In genomic region chr5:149665416-149666163, GRCh38 we compare ENCODE assay signal across 18 cellular contexts.
DNase-seq lines count a peak whose midpoint lies in the region; ATAC-seq and TF ChIP-seq lines count a peak whose summit lies in the region.
"Had no signal": no experiment of that assay in that cellular context is flagged by ENCODE, and none has a peak within 500 bp of the region (broad histone marks: within the 10 kb centered on the region; RNA-seq: fewer than 3 reads in every experiment).

No MANE protein-coding gene starts in this region.

- H3K4me3 ChIP-seq in right cardiac atrium (ENCODE audit: low read length), result no peak overlapping the region
- no peak overlapping the region for H3K4me3 ChIP-seq in endodermal cell (ENCODE audit: low read length)
- no peak overlapping the region for H3K4me3 ChIP-seq in upper lobe of right lung
- H3K4me3 ChIP-seq: SJSA1 had no signal

- ATAC-seq in Right ventricle myocardium inferior (peak; percentile 16), right cardiac atrium (no peak), upper lobe of right lung (peak; percentile 56)
- ATAC-seq: CD8-positive, alpha-beta T cell; HepG2 had no signal

- TF ChIP-seq CTCF in endodermal cell (conservative IDR thresholded peaks at IDR 0.05) (no peak), nephron (IDR thresholded peaks at IDR 0.05; ENCODE audit: unreplicated experiment in 3 of 3) (no peak), upper lobe of right lung (IDR thresholded peaks at IDR 0.05) (no peak)

- intact Hi-C loops in Right ventricle myocardium inferior (cut with DNase I) (loop anchor here (2.0 kb wide), 1 partner anchor 65 kb away; the partner anchor contains the start of gene PPARGC1B), right cardiac atrium (cut with DNase I) (no loop called here), upper lobe of right lung (cut with DNase I) (loop anchor here (10.0 kb wide), 1 partner anchor 159 kb away; no protein-coding TSS in a partner anchor)

- H3K36me3 ChIP-seq in endodermal cell (ENCODE audit: control insufficient read depth, insufficient read depth, low read length) (no peaks in the 10 kb centered on the region), upper lobe of right lung (no peaks in the 10 kb centered on the region)
- H3K36me3 ChIP-seq: SJSA1 had no signal

- WGBS in right cardiac atrium, result 57% methylated on average over 5 of the region's 5 CpGs
- WGBS in endodermal cell (ENCODE audit: insufficient coverage in 1 of 2, insufficient read length in 1 of 2), 2 experiments, result 81 to 84% methylated on average over 5 of the region's 5 CpGs

- H3K4me1 Mint-ChIP-seq in endodermal cell (peaks cover 10% of the 10 kb centered on the region), nephron (peaks cover 15% of the 10 kb centered on the region)
- no peaks in the 10 kb centered on the region for H3K4me1 Mint-ChIP-seq in activated naive CD8-positive, alpha-beta T cell treated with anti-CD3 and anti-CD28 coated beads for 36 hours

- H3K27ac ChIP-seq in right cardiac atrium (ENCODE audit: low read length), result no peak overlapping the region
- H3K27ac ChIP-seq in endodermal cell (ENCODE audit: low read depth, low read length), result no peak overlapping the region
- peak overlapping the region; percentile 30 for H3K27ac ChIP-seq in upper lobe of right lung
- H3K27ac ChIP-seq: SJSA1 had no signal

- H3K27me3 Mint-ChIP-seq in endodermal cell (ENCODE audit: insufficient read depth) (peaks cover 4% of the 10 kb centered on the region), nephron (ENCODE audit: low read depth) (peaks cover 7% of the 10 kb centered on the region)
- H3K27me3 Mint-ChIP-seq in activated naive CD8-positive, alpha-beta T cell treated with anti-CD3 and anti-CD28 coated beads for 36 hours, result no peaks in the 10 kb centered on the region

- no peaks in the 10 kb centered on the region for H3K9me3 ChIP-seq in right cardiac atrium (ENCODE audit: control insufficient read depth, low read length)
- H3K9me3 ChIP-seq in endodermal cell (ENCODE audit: control insufficient read depth, low read length), result peaks cover 9% of the 10 kb centered on the region
- no peaks in the 10 kb centered on the region for H3K9me3 ChIP-seq in upper lobe of right lung

- H3K9ac ChIP-seq in endodermal cell (ENCODE audit: extremely low read depth, low read length, poor library complexity, severe bottlenecking), result no peak overlapping the region

- H3K4me1 ChIP-seq in right cardiac atrium (ENCODE audit: control insufficient read depth, insufficient read depth, low read length), result peaks cover 2% of the 10 kb centered on the region
- H3K4me1 ChIP-seq in endodermal cell (ENCODE audit: control insufficient read depth, insufficient read depth, low read length), result no peaks in the 10 kb centered on the region
- no peaks in the 10 kb centered on the region for H3K4me1 ChIP-seq in upper lobe of right lung
- H3K4me1 ChIP-seq: SJSA1 had no signal

- H3K4me3 Mint-ChIP-seq in endodermal cell (no peak overlapping the region), nephron (no peak overlapping the region)
- H3K4me3 Mint-ChIP-seq in activated naive CD8-positive, alpha-beta T cell treated with anti-CD3 and anti-CD28 coated beads for 36 hours, result no peak overlapping the region
- H3K4me3 Mint-ChIP-seq: CD8-positive, alpha-beta T cell had no signal

- H3K27me3 ChIP-seq in right cardiac atrium (ENCODE audit: control insufficient read depth, insufficient read depth), result no peaks in the 10 kb centered on the region
- no peaks in the 10 kb centered on the region for H3K27me3 ChIP-seq in endodermal cell (ENCODE audit: control insufficient read depth, insufficient read depth, low read length, poor library complexity, severe bottlenecking)
- no peaks in the 10 kb centered on the region for H3K27me3 ChIP-seq in upper lobe of right lung

- H3K27ac Mint-ChIP-seq in endodermal cell (no peak overlapping the region), nephron (peak overlapping the region in 2 of 3 experiments; percentile 26 to 70)
- H3K27ac Mint-ChIP-seq in activated naive CD8-positive, alpha-beta T cell treated with anti-CD3 and anti-CD28 coated beads for 36 hours, result no peak overlapping the region
- H3K27ac Mint-ChIP-seq: CD8-positive, alpha-beta T cell had no signal

- DNase-seq in Right ventricle myocardium inferior (ENCODE audit: missing footprints) (no peak), right cardiac atrium (no peak), endodermal cell (peak; percentile 36), upper lobe of right lung (no peak), NCI-H146 (lab: John Stamatoyannopoulos, UW) (no peak)
- DNase-seq in activated T-cell treated with anti-CD3 and anti-CD28 coated beads, Interleukin-2, amount 50 U/mL, for 48 hours, result no peak
- DNase-seq in activated naive CD8-positive, alpha-beta T cell treated with anti-CD3 and anti-CD28 coated beads for 36 hours, result no peak
- DNase-seq: H7, Kasumi-1, NCI-H1436, NCI-H2081 treated with DMSO at 0.1 percent for 48 hours, NCI-H2227 treated with DMSO at 0.1 percent for 48 hours, NCI-H526, RPMI8226 had no signal

- H3K9me3 Mint-ChIP-seq in endodermal cell (peaks cover 10% of the 10 kb centered on the region), nephron (peaks cover 20% of the 10 kb centered on the region)
- peaks cover 5% of the 10 kb centered on the region for H3K9me3 Mint-ChIP-seq in activated naive CD8-positive, alpha-beta T cell treated with anti-CD3 and anti-CD28 coated beads for 36 hours

- H3K36me3 Mint-ChIP-seq in endodermal cell (ENCODE audit: low read depth) (no peaks in the 10 kb centered on the region), nephron (ENCODE audit: low read depth) (no peaks in the 10 kb centered on the region)
- peaks cover 3% of the 10 kb centered on the region for H3K36me3 Mint-ChIP-seq in activated naive CD8-positive, alpha-beta T cell treated with anti-CD3 and anti-CD28 coated beads for 36 hours

Comparison
In these comparisons a context has a peak if more than half of its experiments do, and no peak if none do; other contexts are left out.
1. ATAC-seq: peak in Right ventricle myocardium inferior (single experiment) and upper lobe of right lung (single experiment); none in right cardiac atrium (0 of 2).
2. intact Hi-C loops: an anchor here in Right ventricle myocardium inferior (2.0 kb wide) and upper lobe of right lung (10.0 kb wide); none called in right cardiac atrium.
3. H3K27ac Mint-ChIP-seq: peak in nephron (2 of 3); none in endodermal cell (single experiment) and activated naive CD8-positive, alpha-beta T cell treated with anti-CD3 and anti-CD28 coated beads for 36 hours (single experiment).